ENCODE assay signal across 24 cellular contexts in the genomic region with DNA sequence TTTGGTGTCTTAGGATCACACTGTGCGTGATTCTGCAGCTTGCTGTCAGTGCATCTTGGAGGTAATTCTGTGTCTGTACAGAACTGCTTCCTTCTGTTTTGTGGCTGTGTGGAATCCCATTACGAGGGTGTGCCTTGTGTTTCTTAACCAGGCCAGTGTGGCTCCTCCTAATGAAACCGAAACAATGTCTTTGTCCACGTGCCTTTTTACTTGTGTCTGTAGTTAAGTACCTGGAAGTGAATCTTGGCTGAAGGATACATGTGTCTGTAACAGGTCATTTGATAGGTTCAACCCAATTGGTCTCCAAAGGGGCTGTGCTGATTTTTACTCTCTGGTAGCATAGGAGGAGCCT. TPM values are rescaled to one million over a fixed set of nuclear protein-coding genes. Genes with fewer than 3 reads are reported as not detected.
A peak's percentile ranks its signal among the peaks of the same experiment; 100 is the strongest.
DNase-seq lines count a peak whose midpoint lies in the region; ATAC-seq and TF ChIP-seq lines count a peak whose summit lies in the region.
"Had no signal": no experiment of that assay in that cellular context is flagged by ENCODE, and none has a peak within 500 bp of the region (broad histone marks: within the 10 kb centered on the region; RNA-seq: fewer than 3 reads in every experiment).

No MANE protein-coding gene starts in this region.

- intact Hi-C loops in activated CD4-positive, alpha-beta T cell treated with anti-CD3 and anti-CD28 coated beads, Interleukin-2, amount 10 ng/mL, durations not matched to agents 24 days and 14 days (cut with micrococcal nuclease) = no loop called here
- intact Hi-C loops in dorsolateral prefrontal cortex (cut with DNase I) = loop anchor here in 1 of 2 donors (5.0 kb wide), 1 partner anchor 34 kb away; no protein-coding TSS in a partner anchor

- POLR2A ChIA-PET in activated CD8-positive, alpha-beta T cell treated with anti-CD3 and anti-CD28 coated beads, Interleukin-2, amount 10 ng/mL, durations not matched to agents 7 days and 5 days (lab: Charles Lee) = interaction anchor here (1.2 kb wide), 1 partner anchor 12 kb away, joined by 3 read pairs; no protein-coding TSS in a partner anchor

- H3K9me3 ChIP-seq in duodenal mucosa (ENCODE audit: control insufficient read depth in 1 of 2, low read length in 2 of 2) (no peaks in the 10 kb centered on the region), osteoblast (ENCODE audit: low read depth, low read length) (no peaks in the 10 kb centered on the region)
- H3K9me3 ChIP-seq: Caco-2 had no signal

- H2AFZ ChIP-seq in osteoblast (ENCODE audit: low read length) = no peak overlapping the region
- H2AFZ ChIP-seq: GM23338 had no signal

- H3K27ac ChIP-seq in duodenal mucosa (ENCODE audit: low read depth, low read length) (peak overlapping the region; percentile 49), osteoblast (ENCODE audit: low read depth, low read length) (no peak overlapping the region), dorsolateral prefrontal cortex (no peak overlapping the region)
- H3K27ac ChIP-seq: HL-60 had no signal

- H3K36me3 ChIP-seq in duodenal mucosa (ENCODE audit: control insufficient read depth in 1 of 2, insufficient read depth in 2 of 2, low read length in 2 of 2) (peaks cover 19 to 43% of the 10 kb centered on the region in 2 donors), osteoblast (ENCODE audit: insufficient read depth, low read length) (peaks cover 38% of the 10 kb centered on the region)

- H3K4me1 ChIP-seq in duodenal mucosa (ENCODE audit: control insufficient read depth in 1 of 2, insufficient read depth in 2 of 2, low read length in 2 of 2) (peaks cover 16 to 19% of the 10 kb centered on the region in 2 donors), osteoblast (ENCODE audit: insufficient read depth, low read length) (no peaks in the 10 kb centered on the region)

- H3K4me3 Mint-ChIP-seq in activated CD4-positive, alpha-beta T cell treated with anti-CD3 and anti-CD28 coated beads, Interleukin-2, amount 10 ng/mL, durations not matched to agents 24 days and 14 days = no peak overlapping the region
- H3K4me3 Mint-ChIP-seq in activated CD8-positive, alpha-beta T cell treated with anti-CD3 and anti-CD28 coated beads, Interleukin-2, amount 10 ng/mL, durations not matched to agents 7 days and 5 days = no peak overlapping the region
- H3K4me3 Mint-ChIP-seq: B cell, GM23338 had no signal

- CTCF ChIA-PET in activated CD8-positive, alpha-beta T cell treated with anti-CD3 and anti-CD28 coated beads, Interleukin-2, amount 10 ng/mL, durations not matched to agents 7 days and 5 days (lab: Charles Lee) = no interaction called here

- H3K27ac Mint-ChIP-seq in activated CD4-positive, alpha-beta T cell treated with anti-CD3 and anti-CD28 coated beads, Interleukin-2, amount 10 ng/mL, durations not matched to agents 24 days and 14 days = peak overlapping the region; percentile 20
- no peak overlapping the region for H3K27ac Mint-ChIP-seq in activated CD8-positive, alpha-beta T cell treated with anti-CD3 and anti-CD28 coated beads, Interleukin-2, amount 10 ng/mL, durations not matched to agents 7 days and 5 days
- H3K27ac Mint-ChIP-seq: B cell, GM23338 had no signal

- H3K4me3 ChIP-seq in duodenal mucosa (ENCODE audit: low read depth in 1 of 2, low read length in 2 of 2) (no peak overlapping the region), osteoblast (ENCODE audit: insufficient read depth, low read length) (no peak overlapping the region), dorsolateral prefrontal cortex (no peak overlapping the region)
- H3K4me3 ChIP-seq: GM23338 had no signal

- TF ChIP-seq CTCF in osteoblast (IDR thresholded peaks at IDR 0.05; ENCODE audit: extremely low read depth, low read depth, low read length) = no peak
- no peak for TF ChIP-seq CTCF in dorsolateral prefrontal cortex (IDR thresholded peaks at IDR 0.05 in 54 of 56, conservative IDR thresholded peaks at IDR 0.05 in 2 of 56; ENCODE audit: low read depth in 1 of 56, partially characterized antibody in 56 of 56)

- DNase-seq in activated CD4-positive, alpha-beta T cell treated with anti-CD3 and anti-CD28 coated beads, Interleukin-2, amount 10 ng/mL, durations not matched to agents 24 days and 14 days = no peak
- no peak for DNase-seq in activated CD4-positive, alpha-beta T cell treated with anti-CD3 and anti-CD28 coated beads, Interleukin-2, amount 50 U/mL, for 48 hours
- DNase-seq in NCI-H2196 (lab: John Stamatoyannopoulos, UW; ENCODE audit: unreplicated experiment) (peak; percentile 70), osteoblast (ENCODE audit: insufficient read length, low spot score, missing footprints) (peak; percentile 23), dorsolateral prefrontal cortex (no peak), NCI-H2171 (lab: John Stamatoyannopoulos, UW) (no peak)
- DNase-seq in activated CD8-positive, alpha-beta T cell treated with anti-CD3 and anti-CD28 coated beads, Interleukin-2, amount 10 ng/mL, durations not matched to agents 7 days and 5 days = no peak
- DNase-seq: DMS153, HCEC 1CT, IMR-90, NCI-H1092 treated with DMSO at 0.1 percent for 48 hours, NCI-H146, NCI-H2029 treated with DMSO at 0.1 percent for 48 hours, NCI-H2171 treated with DMSO at 0.1 percent for 48 hours, NCI-H510A, Right ventricle myocardium superior had no signal

- no peak overlapping the region for H3K4me2 ChIP-seq in osteoblast (ENCODE audit: insufficient read depth, low read length)
- H3K4me2 ChIP-seq: GM23338 had no signal

- no peaks in the 10 kb centered on the region for H3K79me2 ChIP-seq in osteoblast (ENCODE audit: insufficient read depth, low read length)

- peaks cover 46% of the 10 kb centered on the region for H3K36me3 Mint-ChIP-seq in activated CD4-positive, alpha-beta T cell treated with anti-CD3 and anti-CD28 coated beads, Interleukin-2, amount 10 ng/mL, durations not matched to agents 24 days and 14 days (ENCODE audit: low read depth)
- H3K36me3 Mint-ChIP-seq in activated CD8-positive, alpha-beta T cell treated with anti-CD3 and anti-CD28 coated beads, Interleukin-2, amount 10 ng/mL, durations not matched to agents 7 days and 5 days (ENCODE audit: low read depth) = peaks cover 42% of the 10 kb centered on the region

- H3K9ac ChIP-seq in duodenal mucosa (ENCODE audit: low read depth in 1 of 2, low read length in 2 of 2) = no peak overlapping the region

- H3K9me3 Mint-ChIP-seq in activated CD4-positive, alpha-beta T cell treated with anti-CD3 and anti-CD28 coated beads, Interleukin-2, amount 10 ng/mL, durations not matched to agents 24 days and 14 days = no peaks in the 10 kb centered on the region
- no peaks in the 10 kb centered on the region for H3K9me3 Mint-ChIP-seq in activated CD8-positive, alpha-beta T cell treated with anti-CD3 and anti-CD28 coated beads, Interleukin-2, amount 10 ng/mL, durations not matched to agents 7 days and 5 days (ENCODE audit: insufficient read depth)
- H3K9me3 Mint-ChIP-seq: GM23338 had no signal

- H4K20me1 ChIP-seq in osteoblast (ENCODE audit: insufficient read depth, low read length) = no peaks in the 10 kb centered on the region

- H3K27me3 Mint-ChIP-seq in activated CD4-positive, alpha-beta T cell treated with anti-CD3 and anti-CD28 coated beads, Interleukin-2, amount 10 ng/mL, durations not matched to agents 24 days and 14 days = no peaks in the 10 kb centered on the region
- no peaks in the 10 kb centered on the region for H3K27me3 Mint-ChIP-seq in activated CD8-positive, alpha-beta T cell treated with anti-CD3 and anti-CD28 coated beads, Interleukin-2, amount 10 ng/mL, durations not matched to agents 7 days and 5 days (ENCODE audit: low read depth)
- H3K27me3 Mint-ChIP-seq: B cell had no signal

- no peak for ATAC-seq in activated CD8-positive, alpha-beta T cell treated with anti-CD3 and anti-CD28 coated beads, Interleukin-2, amount 10 ng/mL, durations not matched to agents 7 days and 5 days
- ATAC-seq: GM23338 had no signal

- H3K4me1 Mint-ChIP-seq in activated CD4-positive, alpha-beta T cell treated with anti-CD3 and anti-CD28 coated beads, Interleukin-2, amount 10 ng/mL, durations not matched to agents 24 days and 14 days = peaks cover 2% of the 10 kb centered on the region
- peaks cover 7% of the 10 kb centered on the region for H3K4me1 Mint-ChIP-seq in activated CD8-positive, alpha-beta T cell treated with anti-CD3 and anti-CD28 coated beads, Interleukin-2, amount 10 ng/mL, durations not matched to agents 7 days and 5 days (ENCODE audit: low read depth)
- H3K4me1 Mint-ChIP-seq: B cell, GM23338 had no signal

- no peaks in the 10 kb centered on the region for H3K27me3 ChIP-seq in duodenal mucosa (ENCODE audit: control insufficient read depth in 1 of 2, insufficient read depth in 2 of 2, low read length in 2 of 2)
- H3K27me3 ChIP-seq in osteoblast (ENCODE audit: insufficient read depth, low read length) = no peaks in the 10 kb centered on the region
- no peaks in the 10 kb centered on the region for H3K27me3 ChIP-seq in dorsolateral prefrontal cortex

RNA-seq across cellular contexts. Expression of a gene that starts 13.1 kb away (rescaled TPM):
- total RNA-seq in activated CD4-positive, alpha-beta T cell treated with anti-CD3 and anti-CD28 coated beads, Interleukin-2, amount 10 ng/mL, durations not matched to agents 24 days and 14 days = 222 and 230 TPM in 2 replicates
- total RNA-seq in osteoblast (55.7 and 56.6 TPM in 2 replicates), dorsolateral prefrontal cortex (100 to 1,000 TPM in 112 of 120 experiments, 10 to 100 TPM in 8; 84.8 to 189 (median 120) TPM)
- total RNA-seq in activated CD8-positive, alpha-beta T cell treated with anti-CD3 and anti-CD28 coated beads, Interleukin-2, amount 10 ng/mL, durations not matched to agents 7 days and 5 days = 100 to 1,000 TPM; 244 to 272 TPM

RNA-seq across cellular contexts. Expression of a gene that starts 20.1 kb away (rescaled TPM):
- total RNA-seq in activated CD4-positive, alpha-beta T cell treated with anti-CD3 and anti-CD28 coated beads, Interleukin-2, amount 10 ng/mL, durations not matched to agents 24 days and 14 days = 111 and 117 TPM in 2 replicates
- 76.7 and 78.4 TPM in 2 replicates for total RNA-seq in osteoblast
- 100 to 1,000 TPM; 527 to 872 (median 653) TPM for total RNA-seq in dorsolateral prefrontal cortex
- 100 to 1,000 TPM; 132 to 140 TPM for total RNA-seq in activated CD8-positive, alpha-beta T cell treated with anti-CD3 and anti-CD28 coated beads, Interleukin-2, amount 10 ng/mL, durations not matched to agents 7 days and 5 days

RNA-seq across cellular contexts. Expression of a gene that starts 45.2 kb away (rescaled TPM):
- total RNA-seq in activated CD4-positive, alpha-beta T cell treated with anti-CD3 and anti-CD28 coated beads, Interleukin-2, amount 10 ng/mL, durations not matched to agents 24 days and 14 days = 0.49 and 1.2 TPM in 2 replicates
- total RNA-seq in osteoblast (136 and 144 TPM in 2 replicates), dorsolateral prefrontal cortex (10 to 100 TPM; 12.2 to 45.9 (median 22.6) TPM)
- under 1 TPM in 1 of 2 experiments, not detected in 1; 0.34 TPM for total RNA-seq in activated CD8-positive, alpha-beta T cell treated with anti-CD3 and anti-CD28 coated beads, Interleukin-2, amount 10 ng/mL, durations not matched to agents 7 days and 5 days
- total RNA-seq: B cell had no signal

RNA-seq across cellular contexts. Expression of a gene that starts 45.9 kb away (rescaled TPM):
- total RNA-seq in activated CD4-positive, alpha-beta T cell treated with anti-CD3 and anti-CD28 coated beads, Interleukin-2, amount 10 ng/mL, durations not matched to agents 24 days and 14 days = not detected in 2 replicates
- total RNA-seq in osteoblast (not detected in 2 replicates), dorsolateral prefrontal cortex (not detected)
- total RNA-seq in activated CD8-positive, alpha-beta T cell treated with anti-CD3 and anti-CD28 coated beads, Interleukin-2, amount 10 ng/mL, durations not matched to agents 7 days and 5 days = not detected
- total RNA-seq: A172, B cell, Caco-2, HT1080, IMR-90, M059J, Right ventricle myocardium superior had no signal

Comparison
In these comparisons a context has a peak if more than half of its experiments do, and no peak if none do; other contexts are left out.
1. DNase-seq: peak in NCI-H2196 (single experiment) and osteoblast (single experiment); none in activated CD4-positive, alpha-beta T cell treated with anti-CD3 and anti-CD28 coated beads, Interleukin-2, amount 10 ng/mL, durations not matched to agents 24 days and 14 days (single experiment), activated CD4-positive, alpha-beta T cell treated with anti-CD3 and anti-CD28 coated beads, Interleukin-2, amount 50 U/mL, for 48 hours (0 of 2), dorsolateral prefrontal cortex (0 of 10), NCI-H2171 (single experiment) and activated CD8-positive, alpha-beta T cell treated with anti-CD3 and anti-CD28 coated beads, Interleukin-2, amount 10 ng/mL, durations not matched to agents 7 days and 5 days (single experiment).